ENCODE assay signal across 8 cellular contexts in genomic region chr16:89656435-89657121, GRCh38. TPM values are rescaled to one million over a fixed set of nuclear protein-coding genes. Genes with fewer than 3 reads are reported as not detected.
DNase-seq lines count a peak whose midpoint lies in the region; ATAC-seq, FAIRE-seq and TF ChIP-seq lines count a peak whose summit lies in the region.

No MANE protein-coding gene starts in this region.

- H3K79me1 ChIP-seq in H9 (ENCODE audit: insufficient read depth, low read depth, low read length, poor library complexity, severe bottlenecking) = peaks cover 2% of the 10 kb centered on the region

- H3K79me2 ChIP-seq in H9 (ENCODE audit: insufficient read depth, low read length) (peaks cover 5% of the 10 kb centered on the region; the same call in 1 of the 2 replicates), hepatocyte (peaks cover 64% of the 10 kb centered on the region)

- no peaks in the 10 kb centered on the region for H3K36me3 ChIP-seq in hepatocyte (replicated peaks; ENCODE audit: insufficient read depth, low read depth)
- H3K36me3 ChIP-seq in small intestine (ENCODE audit: control insufficient read depth in 2 of 2, insufficient read depth in 2 of 2, low read length in 2 of 2) = peaks cover 0 to 3% of the 10 kb centered on the region in 2 donors

- H3K18ac ChIP-seq in H9 (ENCODE audit: insufficient read length, low read depth, low read length) = no peak overlapping the region

- peaks cover 2% of the 10 kb centered on the region; the same call in 1 of the 2 replicates for H3K27me3 Mint-ChIP-seq in H9 (ENCODE audit: low read depth)
- no peaks in the 10 kb centered on the region for H3K27me3 Mint-ChIP-seq in activated T-cell treated with anti-CD3 and anti-CD28 coated beads, Interleukin-2, amount 50 U/mL, for 72 hours (ENCODE audit: low read depth)

- H3K23ac ChIP-seq in H9 (ENCODE audit: insufficient read length, low read depth, low read length) = no peak overlapping the region

- H2BK15ac ChIP-seq in H9 (ENCODE audit: low read depth, low read length) = no peak overlapping the region

- H3K27me3 ChIP-seq in H9 (ENCODE audit: insufficient read depth, low read length) = no peaks in the 10 kb centered on the region
- H3K27me3 ChIP-seq in hepatocyte = no peaks in the 10 kb centered on the region
- H3K27me3 ChIP-seq in small intestine (ENCODE audit: control insufficient read depth in 2 of 2, insufficient read depth in 2 of 2, low read length in 2 of 2) = no peaks in the 10 kb centered on the region

- peak overlapping the region; percentile 84 for H3K4me2 ChIP-seq in H9 (ENCODE audit: insufficient read depth, insufficient read length, low read length)
- H3K4me2 ChIP-seq in hepatocyte = peak overlapping the region; percentile 99

- FAIRE-seq in small intestine (lab: Jason Lieb, UNC) = no peak

- H2BK20ac ChIP-seq in H9 (ENCODE audit: low read depth, low read length, poor library complexity, severe bottlenecking) = no peak overlapping the region

- ATAC-seq in activated T-cell treated with anti-CD3 and anti-CD28 coated beads, Interleukin-2, amount 50 U/mL, for 72 hours (replicated peaks in 1 of 2) = no peak

- no peak overlapping the region for H3K56ac ChIP-seq in H9 (ENCODE audit: insufficient read length, low read depth, low read length)

- intact Hi-C loops in head of caudate nucleus (cut with DNase I) = no loop called here

- no peak overlapping the region for H3T11ph ChIP-seq in H9 (ENCODE audit: low read length)

- H2BK12ac ChIP-seq in H9 (ENCODE audit: insufficient read length, low read depth, low read length) = no peak overlapping the region

- no peak overlapping the region for H4K8ac ChIP-seq in H9 (replicated peaks; ENCODE audit: insufficient read length, low read depth, low read length)

- no peak overlapping the region for H3K14ac ChIP-seq in H9 (ENCODE audit: insufficient read depth, low read length)

- no CpG with 5 or more reads among the region's 32 CpGs for WGBS in H9 (ENCODE audit: extremely low coverage, insufficient read length, low lambda C conversion rate)
- WGBS in hepatocyte (ENCODE audit: low lambda C conversion rate, missing lambda C conversion rate) = 61% methylated on average over 21 of the region's 32 CpGs
- 33 to 42% (median 40%) methylated on average over 20 to 32 of the region's 32 CpGs for WGBS in small intestine, 3 donors

- H3K4me3 ChIP-seq in hepatocyte (peak overlapping the region; percentile 93), small intestine (ENCODE audit: low read depth in 1 of 2, low read length in 2 of 2) (peak overlapping the region; percentile 71 to 95)

- no peaks in the 10 kb centered on the region for H4K20me1 ChIP-seq in H9 (ENCODE audit: control insufficient read depth, insufficient read depth, insufficient read length)
- H4K20me1 ChIP-seq in hepatocyte (ENCODE audit: insufficient read depth, poor library complexity, severe bottlenecking) = peaks cover 3% of the 10 kb centered on the region

- TF ChIP-seq CTCF in H9 (conservative IDR thresholded peaks at IDR 0.05) (no peak), hepatocyte (IDR thresholded peaks at IDR 0.05; ENCODE audit: poor library complexity) (no peak)

- no peak overlapping the region for H2BK120ac ChIP-seq in H9 (ENCODE audit: low read depth, low read length, poor library complexity, severe bottlenecking)

- H3K9ac ChIP-seq in H9 (ENCODE audit: extremely low read depth, insufficient read length, low read length) = no peak overlapping the region

- peaks cover 7% of the 10 kb centered on the region for H3K23me2 ChIP-seq in H9 (ENCODE audit: insufficient read length, low read depth, low read length, poor library complexity, severe bottlenecking)

- no peak overlapping the region for H2BK5ac ChIP-seq in H9 (ENCODE audit: insufficient read length, low read length)

- H3K9me3 Mint-ChIP-seq in H9 = peaks cover 7% of the 10 kb centered on the region in 2 experiments; a peak in 4 of 5 replicates
- no peaks in the 10 kb centered on the region for H3K9me3 Mint-ChIP-seq in activated T-cell treated with anti-CD3 and anti-CD28 coated beads, Interleukin-2, amount 50 U/mL, for 72 hours

- H3K27ac ChIP-seq in H9 (ENCODE audit: insufficient read length, low read depth, low read length) = no peak overlapping the region
- no peak overlapping the region for H3K27ac ChIP-seq in hepatocyte
- peak overlapping the region in 1 of 2 donors; percentile 89 for H3K27ac ChIP-seq in small intestine (ENCODE audit: low read depth in 1 of 2, low read length in 1 of 2)

- H4K91ac ChIP-seq in H9 (ENCODE audit: insufficient read length, low read depth, low read length) = no peak overlapping the region

- H2AFZ ChIP-seq in H9 (ENCODE audit: low read length) = no peak overlapping the region
- no peak overlapping the region for H2AFZ ChIP-seq in hepatocyte

- no peaks in the 10 kb centered on the region for H3K4me1 ChIP-seq in H9 (ENCODE audit: insufficient read depth, low read length)
- H3K4me1 ChIP-seq in hepatocyte (ENCODE audit: insufficient read depth) = peaks cover 14% of the 10 kb centered on the region
- peaks cover 2 to 14% of the 10 kb centered on the region in 2 donors for H3K4me1 ChIP-seq in small intestine (ENCODE audit: control insufficient read depth in 2 of 2, insufficient read depth in 1 of 2, low read depth in 1 of 2, low read length in 1 of 2)

- H3K4me3 Mint-ChIP-seq in H9 = peak overlapping the region; percentile 84 to 92
- H3K4me3 Mint-ChIP-seq in activated T-cell treated with anti-CD3 and anti-CD28 coated beads, Interleukin-2, amount 50 U/mL, for 72 hours = peak overlapping the region; percentile 91 to 96

- H4K5ac ChIP-seq in H9 (ENCODE audit: insufficient read length, low read depth, low read length) = no peak overlapping the region

- H3K4me1 Mint-ChIP-seq in H9 = peaks cover 9 to 14% of the 10 kb centered on the region in 2 experiments
- H3K4me1 Mint-ChIP-seq in activated T-cell treated with anti-CD3 and anti-CD28 coated beads, Interleukin-2, amount 50 U/mL, for 72 hours (ENCODE audit: low read depth) = peaks cover 40% of the 10 kb centered on the region

- H2AK5ac ChIP-seq in H9 (ENCODE audit: insufficient read length, low read length) = no peak overlapping the region

- H3K36me3 Mint-ChIP-seq in H9 (ENCODE audit: insufficient read depth in 1 of 3, low read depth in 3 of 3) = peaks cover 32 to 40% (median 39%) of the 10 kb centered on the region in 3 experiments
- peaks cover 3 to 9% of the 10 kb centered on the region in 2 donors for H3K36me3 Mint-ChIP-seq in activated T-cell treated with anti-CD3 and anti-CD28 coated beads, Interleukin-2, amount 50 U/mL, for 72 hours (ENCODE audit: insufficient read depth in 2 of 2)

- H3K27ac Mint-ChIP-seq in H9 = 0 out of 7 replicates have a peak overlapping the region, but pooled peaks of 1 of the 3 experiments have one; percentile 35
- H3K27ac Mint-ChIP-seq in activated T-cell treated with anti-CD3 and anti-CD28 coated beads, Interleukin-2, amount 50 U/mL, for 72 hours = peak overlapping the region; percentile 80

- DNase-seq in H9 (no peak), hepatocyte (ENCODE audit: low spot score) (no peak), small intestine (no peak), globus pallidus (ENCODE audit: low spot score) (no peak), head of caudate nucleus (no peak), H4 (ENCODE audit: low spot score) (no peak), NCI-H1092 (lab: John Stamatoyannopoulos, UW) (no peak)
- no peak for DNase-seq in activated T-cell treated with anti-CD3 and anti-CD28 coated beads, Interleukin-2, amount 50 U/mL, for 72 hours

- no peaks in the 10 kb centered on the region for H3K9me2 ChIP-seq in hepatocyte (replicated peaks; ENCODE audit: insufficient read depth)

- no peaks in the 10 kb centered on the region for H3K9me3 ChIP-seq in H9 (ENCODE audit: control insufficient read depth, low read depth, low read length)
- no peaks in the 10 kb centered on the region for H3K9me3 ChIP-seq in hepatocyte (ENCODE audit: low read depth)
- no peaks in the 10 kb centered on the region for H3K9me3 ChIP-seq in small intestine (ENCODE audit: control insufficient read depth, low read depth)

- no peak overlapping the region for H3K4ac ChIP-seq in H9 (ENCODE audit: low read depth, low read length)

RNA-seq across cellular contexts. Expression of gene CHMP1A, which starts 0.9 kb away (rescaled TPM):
- 85.4 and 89.6 TPM in 2 replicates for total RNA-seq in H9 (2021)
- total RNA-seq in activated T-cell treated with anti-CD3 and anti-CD28 coated beads, Interleukin-2, amount 50 U/mL, for 72 hours = 10 to 100 TPM; 65.0 to 68.1 TPM
- 73.2 and 78.7 TPM in 2 replicates for total RNA-seq in hepatocyte
- polyA plus RNA-seq in hepatocyte = 101 and 104 TPM in 2 replicates
- 100 to 1,000 TPM in 2 of 3 donors, 10 to 100 TPM in 1; 95.3 to 202 (median 181) TPM for polyA plus RNA-seq in small intestine
- 70.7 and 95.1 TPM in 2 replicates for total RNA-seq in H4 (2014; rRNA removed; shearing (Covaris generic))

RNA-seq across cellular contexts. Expression of gene SPATA33, which starts 1.1 kb away (rescaled TPM):
- total RNA-seq in H9 (2021) = 17.4 and 17.8 TPM in 2 replicates
- 10 to 100 TPM in 1 of 2 donors, 1 to 10 TPM in 1; 10.0 to 12.1 TPM for total RNA-seq in activated T-cell treated with anti-CD3 and anti-CD28 coated beads, Interleukin-2, amount 50 U/mL, for 72 hours
- 3.6 and 4.4 TPM in 2 replicates for total RNA-seq in hepatocyte
- polyA plus RNA-seq in hepatocyte = 16.8 and 17.9 TPM in 2 replicates
- 10 to 100 TPM in 1 of 3 donors, 1 to 10 TPM in 2; 6.5 to 17.0 (median 6.8) TPM for polyA plus RNA-seq in small intestine
- 6.4 and 9.9 TPM in 2 replicates for total RNA-seq in H4 (2014; rRNA removed; shearing (Covaris generic))

RNA-seq across cellular contexts. Expression of gene CDK10, which starts 29.9 kb away (rescaled TPM):
- total RNA-seq in H9 (2021) = 76.6 and 77.1 TPM in 2 replicates
- 10 to 100 TPM; 66.6 to 83.2 TPM for total RNA-seq in activated T-cell treated with anti-CD3 and anti-CD28 coated beads, Interleukin-2, amount 50 U/mL, for 72 hours
- total RNA-seq in hepatocyte = 60.1 and 70.4 TPM in 2 replicates
- polyA plus RNA-seq in hepatocyte = 155 and 187 TPM in 2 replicates
- polyA plus RNA-seq in small intestine = 100 to 1,000 TPM; 100 to 239 (median 169) TPM
- 23.0 and 37.5 TPM in 2 replicates for total RNA-seq in H4 (2014; rRNA removed; shearing (Covaris generic))

RNA-seq across cellular contexts. Expression of gene DPEP1, which starts 43.1 kb away (rescaled TPM):
- total RNA-seq in H9 (2021) (1.1 and 1.2 TPM in 2 replicates), hepatocyte (48.3 and 52.9 TPM in 2 replicates)
- total RNA-seq in activated T-cell treated with anti-CD3 and anti-CD28 coated beads, Interleukin-2, amount 50 U/mL, for 72 hours = not detected
- polyA plus RNA-seq in hepatocyte (106 and 128 TPM in 2 replicates), small intestine (100 to 1,000 TPM; 125 to 365 (median 319) TPM)
- total RNA-seq in H4 (2014; rRNA removed; shearing (Covaris generic)) = not detected in 2 replicates

RNA-seq across cellular contexts. Expression of gene SPATA2L, which starts 44.9 kb away (rescaled TPM):
- 27.1 and 27.4 TPM in 2 replicates for total RNA-seq in H9 (2021)
- total RNA-seq in activated T-cell treated with anti-CD3 and anti-CD28 coated beads, Interleukin-2, amount 50 U/mL, for 72 hours = 1 to 10 TPM; 6.1 to 6.5 TPM
- total RNA-seq in hepatocyte = 20.2 and 32.9 TPM in 2 replicates
- polyA plus RNA-seq in hepatocyte = 23.6 and 25.0 TPM in 2 replicates
- polyA plus RNA-seq in small intestine = 10 to 100 TPM in 2 of 3 donors, 1 to 10 TPM in 1; 9.2 to 42.7 (median 29.7) TPM
- 8.1 and 9.2 TPM in 2 replicates for total RNA-seq in H4 (2014; rRNA removed; shearing (Covaris generic))
